In the genomic region with DNA sequence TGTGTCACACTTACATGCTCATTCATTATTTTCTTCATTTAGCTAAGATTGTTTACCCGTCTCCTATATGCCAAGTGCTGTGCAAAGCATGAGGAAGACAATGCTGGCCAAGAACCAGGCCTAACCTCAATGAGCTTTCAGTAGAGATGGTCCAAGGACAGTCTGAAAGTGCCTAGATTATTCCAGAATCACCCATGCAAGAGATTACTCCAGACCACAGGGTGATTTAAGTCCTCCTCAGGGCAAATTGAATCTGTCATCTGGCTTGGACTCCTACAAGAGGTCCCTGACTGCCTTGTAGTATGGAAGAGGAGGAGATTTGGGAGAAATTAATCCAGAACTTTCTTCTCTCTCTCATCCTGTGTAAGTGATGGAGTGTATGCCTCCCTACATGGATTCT, we compare ENCODE assay signal across 18 cellular contexts.
"Had no signal": no experiment of that assay in that cellular context is flagged by ENCODE, and none has a peak within 500 bp of the region (broad histone marks: within the 10 kb centered on the region; RNA-seq: fewer than 3 reads in every experiment).

No MANE protein-coding gene starts in this region.

- H3K9me3 Mint-ChIP-seq: activated CD4-positive, alpha-beta memory T cell treated with anti-CD3 and anti-CD28 coated beads, Interleukin-2, amount 10 ng/mL, durations not matched to agents 7 days and 5 days; activated naive CD8-positive, alpha-beta T cell treated with anti-CD3 and anti-CD28 coated beads, Interleukin-2, amount 10 ng/mL, durations not matched to agents 7 days and 5 days had no signal

- H3K27me3 Mint-ChIP-seq: activated naive CD8-positive, alpha-beta T cell treated with anti-CD3 and anti-CD28 coated beads, Interleukin-2, amount 10 ng/mL, durations not matched to agents 7 days and 5 days had no signal

- H3K4me1 Mint-ChIP-seq: activated CD4-positive, alpha-beta memory T cell treated with anti-CD3 and anti-CD28 coated beads, Interleukin-2, amount 10 ng/mL, durations not matched to agents 7 days and 5 days; activated naive CD8-positive, alpha-beta T cell treated with anti-CD3 and anti-CD28 coated beads, Interleukin-2, amount 10 ng/mL, durations not matched to agents 7 days and 5 days; mesothelial cell of epicardium had no signal

- DNase-seq: activated CD4-positive, alpha-beta memory T cell treated with anti-CD3 and anti-CD28 coated beads, Interleukin-2, amount 10 ng/mL, durations not matched to agents 7 days and 5 days; activated CD4-positive, alpha-beta T cell treated with anti-CD3 and anti-CD28 coated beads for 4 hours; activated gamma-delta T cell; activated naive CD8-positive, alpha-beta T cell treated with anti-CD3 and anti-CD28 coated beads, Interleukin-2, amount 10 ng/mL, durations not matched to agents 7 days and 5 days; activated T-cell treated with anti-CD3 and anti-CD28 coated beads, Interleukin-2, amount 50 U/mL, for 48 hours; effector CD8-positive, alpha-beta T cell; nephron progenitor cell; occipital lobe; stimulated activated CD4-positive, alpha-beta T cell treated with anti-CD3 and anti-CD28 coated beads, Interleukin-4, amount 100 ng/mL, for 24 hours; stimulated activated naive CD4-positive, alpha-beta T cell; tibial artery had no signal

- H3K4me3 Mint-ChIP-seq: activated CD4-positive, alpha-beta memory T cell treated with anti-CD3 and anti-CD28 coated beads, Interleukin-2, amount 10 ng/mL, durations not matched to agents 7 days and 5 days; activated naive CD8-positive, alpha-beta T cell treated with anti-CD3 and anti-CD28 coated beads, Interleukin-2, amount 10 ng/mL, durations not matched to agents 7 days and 5 days; mesothelial cell of epicardium; nephron progenitor cell had no signal

- H3K4me3 ChIP-seq: gastroesophageal sphincter, lung, right atrium auricular region, skin epidermis, tibial artery, vagina had no signal

- H3K27ac Mint-ChIP-seq: activated CD4-positive, alpha-beta memory T cell treated with anti-CD3 and anti-CD28 coated beads, Interleukin-2, amount 10 ng/mL, durations not matched to agents 7 days and 5 days; activated naive CD8-positive, alpha-beta T cell treated with anti-CD3 and anti-CD28 coated beads, Interleukin-2, amount 10 ng/mL, durations not matched to agents 7 days and 5 days; mesothelial cell of epicardium had no signal

- H3K36me3 Mint-ChIP-seq: activated naive CD8-positive, alpha-beta T cell treated with anti-CD3 and anti-CD28 coated beads, Interleukin-2, amount 10 ng/mL, durations not matched to agents 7 days and 5 days; mesothelial cell of epicardium had no signal

- FAIRE-seq: islet of Langerhans had no signal
